Comparison of ENCODE assay signal across 1 cellular context in the genomic region with DNA sequence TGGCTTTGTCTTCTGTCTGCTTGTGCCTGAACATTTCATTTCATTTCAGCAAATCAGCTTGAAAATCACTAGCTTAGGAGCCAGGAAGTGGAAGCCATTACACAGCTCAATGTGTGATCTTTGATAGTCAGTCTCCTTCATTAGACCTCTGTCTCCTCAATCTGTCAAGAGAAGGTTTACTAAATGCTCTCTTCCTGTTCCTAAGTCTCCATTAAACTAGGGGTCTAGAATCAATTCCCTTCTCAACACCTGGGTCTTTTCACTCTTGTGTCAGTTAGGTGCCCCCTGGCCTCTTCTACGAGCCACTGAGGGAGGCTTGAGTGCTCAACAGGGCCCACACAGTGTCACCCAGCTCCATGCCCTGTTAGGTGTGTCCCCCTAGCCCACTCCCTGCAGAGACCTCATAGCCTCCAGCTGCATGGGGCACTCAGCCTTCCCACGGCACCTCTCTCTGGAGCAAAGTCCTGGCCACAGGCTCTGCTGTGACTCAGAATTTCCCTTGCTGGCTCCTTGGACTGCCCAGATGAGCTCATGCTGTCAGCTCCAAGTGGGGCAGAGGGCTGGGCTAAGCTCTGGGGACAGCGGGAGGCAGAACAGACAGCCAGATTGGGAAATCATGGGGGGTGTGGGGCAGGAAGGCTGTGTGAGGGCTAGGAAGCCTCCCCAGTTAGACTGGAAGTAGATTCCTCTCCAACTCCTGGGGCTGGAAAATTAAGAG.
TF ChIP-seq lines count a peak whose summit lies in the region.

No MANE protein-coding gene starts in this region.

TF ChIP-seq in HEK293, 187 proteins besides CTCF, POLR2A, EP300 and RAD21 (continued from another document and continues in another):
- TF ChIP-seq, protein P1, sequence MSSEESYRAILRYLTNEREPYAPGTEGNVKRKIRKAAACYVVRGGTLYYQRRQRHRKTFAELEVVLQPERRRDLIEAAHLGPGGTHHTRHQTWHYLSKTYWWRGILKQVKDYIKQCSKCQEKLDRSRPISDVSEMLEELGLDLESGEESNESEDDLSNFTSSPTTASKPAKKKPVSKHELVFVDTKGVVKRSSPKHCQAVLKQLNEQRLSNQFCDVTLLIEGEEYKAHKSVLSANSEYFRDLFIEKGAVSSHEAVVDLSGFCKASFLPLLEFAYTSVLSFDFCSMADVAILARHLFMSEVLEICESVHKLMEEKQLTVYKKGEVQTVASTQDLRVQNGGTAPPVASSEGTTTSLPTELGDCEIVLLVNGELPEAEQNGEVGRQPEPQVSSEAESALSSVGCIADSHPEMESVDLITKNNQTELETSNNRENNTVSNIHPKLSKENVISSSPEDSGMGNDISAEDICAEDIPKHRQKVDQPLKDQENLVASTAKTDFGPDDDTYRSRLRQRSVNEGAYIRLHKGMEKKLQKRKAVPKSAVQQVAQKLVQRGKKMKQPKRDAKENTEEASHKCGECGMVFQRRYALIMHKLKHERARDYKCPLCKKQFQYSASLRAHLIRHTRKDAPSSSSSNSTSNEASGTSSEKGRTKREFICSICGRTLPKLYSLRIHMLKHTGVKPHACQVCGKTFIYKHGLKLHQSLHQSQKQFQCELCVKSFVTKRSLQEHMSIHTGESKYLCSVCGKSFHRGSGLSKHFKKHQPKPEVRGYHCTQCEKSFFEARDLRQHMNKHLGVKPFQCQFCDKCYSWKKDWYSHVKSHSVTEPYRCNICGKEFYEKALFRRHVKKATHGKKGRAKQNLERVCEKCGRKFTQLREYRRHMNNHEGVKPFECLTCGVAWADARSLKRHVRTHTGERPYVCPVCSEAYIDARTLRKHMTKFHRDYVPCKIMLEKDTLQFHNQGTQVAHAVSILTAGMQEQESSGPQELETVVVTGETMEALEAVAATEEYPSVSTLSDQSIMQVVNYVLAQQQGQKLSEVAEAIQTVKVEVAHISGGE (tag by site-specific recombination; conservative IDR thresholded peaks at IDR 0.05; ENCODE audit: low read depth), result no peak
- peak; percentile 93 for TF ChIP-seq ZNF660 (tag by site-specific recombination; IDR thresholded peaks at IDR 0.05)
- TF ChIP-seq ZNF366 (tag by site-specific recombination; conservative IDR thresholded peaks at IDR 0.05), result peak; percentile 60; the same call in 1 of the 2 replicates
- TF ChIP-seq ZNF223 (tag by site-specific recombination; IDR thresholded peaks at IDR 0.05), result no peak
- TF ChIP-seq ZBTB8A (tag by site-specific recombination; IDR thresholded peaks at IDR 0.05), result peak; percentile 56
- no peak for TF ChIP-seq ELK4 (IDR thresholded peaks at IDR 0.05; ENCODE audit: borderline replicate concordance, low read depth, low read length)
- no peak for TF ChIP-seq ZNF571 (tag by site-specific recombination; IDR thresholded peaks at IDR 0.05)
- peak; percentile 53; the same call in 1 of the 2 replicates for TF ChIP-seq ZXDB (tag by site-specific recombination; IDR thresholded peaks at IDR 0.05)
- TF ChIP-seq KLF17 (tag by site-specific recombination; IDR thresholded peaks at IDR 0.05), result peak; percentile 98
- TF ChIP-seq ZNF558 (tag by site-specific recombination; IDR thresholded peaks at IDR 0.05), result peak; percentile 67; the same call in 1 of the 2 replicates
- TF ChIP-seq FEZF1 (tag by site-specific recombination; IDR thresholded peaks at IDR 0.05), result no peak
- TF ChIP-seq ZNF645 (tag by site-specific recombination; IDR thresholded peaks at IDR 0.05), result no peak
- TF ChIP-seq ZNF140 (tag by site-specific recombination; IDR thresholded peaks at IDR 0.05), result no peak
- no peak for TF ChIP-seq ZNF23 (tag by site-specific recombination; IDR thresholded peaks at IDR 0.05; ENCODE audit: borderline replicate concordance)
- peak; percentile 30; the same call in 1 of the 2 replicates for TF ChIP-seq WT1 (tag by site-specific recombination; IDR thresholded peaks at IDR 0.05)
- TF ChIP-seq GLIS2 (tag by site-specific recombination; IDR thresholded peaks at IDR 0.05), result peak; percentile 98
- TF ChIP-seq ZNF174 (tag by site-specific recombination; IDR thresholded peaks at IDR 0.05), result no peak
- no peak for TF ChIP-seq ZNF311 (tag by site-specific recombination; IDR thresholded peaks at IDR 0.05; ENCODE audit: borderline replicate concordance)
- TF ChIP-seq ZNF600 (tag by site-specific recombination; IDR thresholded peaks at IDR 0.05), result peak; percentile 96
- no peak for TF ChIP-seq ZNF155 (tag by site-specific recombination; IDR thresholded peaks at IDR 0.05)
- TF ChIP-seq ZSCAN30 (tag by site-specific recombination; IDR thresholded peaks at IDR 0.05), result peak; percentile 19; the same call in 1 of the 2 replicates
- no peak for TF ChIP-seq ZNF473 (tag by site-specific recombination; IDR thresholded peaks at IDR 0.05)
- TF ChIP-seq ZNF610 (tag by site-specific recombination; IDR thresholded peaks at IDR 0.05; ENCODE audit: borderline replicate concordance), result no peak
- no peak for TF ChIP-seq PRDM1 (tag by site-specific recombination; IDR thresholded peaks at IDR 0.05)
- no peak for TF ChIP-seq ZNF146 (tag by site-specific recombination; IDR thresholded peaks at IDR 0.05)
- TF ChIP-seq, protein P2, sequence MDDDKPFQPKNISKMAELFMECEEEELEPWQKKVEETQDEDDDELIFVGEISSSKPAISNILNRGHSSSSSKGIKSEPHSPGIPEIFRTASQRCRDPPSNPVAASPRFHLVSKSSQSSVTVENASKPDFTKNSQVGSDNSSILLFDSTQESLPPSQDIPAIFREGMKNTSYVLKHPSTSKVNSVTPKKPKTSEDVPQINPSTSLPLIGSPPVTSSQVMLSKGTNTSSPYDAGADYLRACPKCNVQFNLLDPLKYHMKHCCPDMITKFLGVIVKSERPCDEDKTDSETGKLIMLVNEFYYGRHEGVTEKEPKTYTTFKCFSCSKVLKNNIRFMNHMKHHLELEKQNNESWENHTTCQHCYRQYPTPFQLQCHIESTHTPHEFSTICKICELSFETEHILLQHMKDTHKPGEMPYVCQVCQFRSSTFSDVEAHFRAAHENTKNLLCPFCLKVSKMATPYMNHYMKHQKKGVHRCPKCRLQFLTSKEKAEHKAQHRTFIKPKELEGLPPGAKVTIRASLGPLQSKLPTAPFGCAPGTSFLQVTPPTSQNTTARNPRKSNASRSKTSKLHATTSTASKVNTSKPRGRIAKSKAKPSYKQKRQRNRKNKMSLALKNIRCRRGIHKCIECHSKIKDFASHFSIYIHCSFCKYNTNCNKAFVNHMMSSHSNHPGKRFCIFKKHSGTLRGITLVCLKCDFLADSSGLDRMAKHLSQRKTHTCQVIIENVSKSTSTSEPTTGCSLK (tag by site-specific recombination; IDR thresholded peaks at IDR 0.05), result no peak
- TF ChIP-seq ZNF2 (tag by site-specific recombination; IDR thresholded peaks at IDR 0.05), result peak; percentile 18; the same call in 1 of the 2 replicates
- no peak for TF ChIP-seq ZSCAN18 (tag by site-specific recombination; IDR thresholded peaks at IDR 0.05)
- peak; percentile 100 for TF ChIP-seq GLIS1 (tag by site-specific recombination; IDR thresholded peaks at IDR 0.05)
- no peak for TF ChIP-seq ZNF184 (tag by site-specific recombination; IDR thresholded peaks at IDR 0.05)
- TF ChIP-seq TSHZ1 (tag by site-specific recombination; IDR thresholded peaks at IDR 0.05; ENCODE audit: borderline replicate concordance), result 0 out of 2 replicates have a peak, but pooled peaks have one; percentile 26
- TF ChIP-seq PRDM10 (tag by site-specific recombination; IDR thresholded peaks at IDR 0.05), result peak; percentile 94
